Comparison of ENCODE assay signal across 8 cellular contexts in genomic region chr22:49789289-49790141, GRCh38. TPM values are rescaled to one million over a fixed set of nuclear protein-coding genes. Genes with fewer than 3 reads are reported as not detected.
A peak's percentile ranks its signal among the peaks of the same experiment; 100 is the strongest.
DNase-seq lines count a peak whose midpoint lies in the region; TF ChIP-seq lines count a peak whose summit lies in the region.

No MANE protein-coding gene starts in this region.

- DNase-seq in GM23248 (peak; percentile 67), fibroblast of villous mesenchyme (ENCODE audit: low read depth) (peak; percentile 78), mesenteric fat pad (ENCODE audit: low spot score) (no peak), islet precursor cell (no peak), dorsolateral prefrontal cortex (no peak), NCI-H1092 (lab: John Stamatoyannopoulos, UW) (no peak)
- DNase-seq in activated CD4-positive, alpha-beta T cell treated with anti-CD3 and anti-CD28 coated beads, Interleukin-2, amount 50 U/mL, for 48 hours, result peak; percentile 24 to 32

- peaks cover 100% of the 10 kb centered on the region for H3K79me2 ChIP-seq in GM23248 (ENCODE audit: insufficient read depth)

- H4K20me1 ChIP-seq in GM23248 (ENCODE audit: insufficient read depth), result peaks cover 3% of the 10 kb centered on the region; the same call in 1 of the 2 replicates

- no peaks in the 10 kb centered on the region for H3K9me3 ChIP-seq in GM23248 (ENCODE audit: low read depth)

- no peaks in the 10 kb centered on the region for H3K9me2 ChIP-seq in GM23248 (ENCODE audit: insufficient read depth)

- H3K9ac ChIP-seq in GM23248, result peak overlapping the region; percentile 48

- no peak for TF ChIP-seq CTCF in fibroblast of villous mesenchyme (IDR thresholded peaks at IDR 0.05; ENCODE audit: insufficient read depth, low read depth, low read length)
- no peak for TF ChIP-seq CTCF in dorsolateral prefrontal cortex (IDR thresholded peaks at IDR 0.05 in 54 of 56, conservative IDR thresholded peaks at IDR 0.05 in 2 of 56; ENCODE audit: low read depth in 1 of 56, partially characterized antibody in 56 of 56)

- H3K27me3 ChIP-seq in GM23248 (replicated peaks; ENCODE audit: insufficient read depth), result no peaks in the 10 kb centered on the region
- no peaks in the 10 kb centered on the region for H3K27me3 ChIP-seq in dorsolateral prefrontal cortex

- H3K4me1 ChIP-seq in GM23248 (ENCODE audit: insufficient read depth), result peaks cover 37% of the 10 kb centered on the region

- peaks cover 13% of the 10 kb centered on the region for H3F3A ChIP-seq in GM23248 (ENCODE audit: insufficient read depth)

- intact Hi-C loops in dorsolateral prefrontal cortex (cut with DNase I), result no loop called here

- H3K27ac ChIP-seq in GM23248, result peak overlapping the region; percentile 65
- peak overlapping the region in 18 of 21 experiments; percentile 7 to 76 (median 50) for H3K27ac ChIP-seq in skin epidermis
- H3K27ac ChIP-seq in dorsolateral prefrontal cortex, result peak overlapping the region in 11 of 59 donors; percentile 2 to 57 (median 31)

- H3K4me2 ChIP-seq in GM23248 (ENCODE audit: unreplicated experiment), result peak overlapping the region; percentile 47

- H2AFZ ChIP-seq in GM23248, result no peak overlapping the region

- WGBS in GM23248 (ENCODE audit: low coverage in 1 of 2, low lambda C conversion rate in 2 of 2, missing lambda C conversion rate in 2 of 2), 2 experiments, result 65 to 70% methylated on average over 22 to 26 of the region's 26 CpGs

- peaks cover 34% of the 10 kb centered on the region for H3K36me3 ChIP-seq in GM23248 (ENCODE audit: low read depth)

- no peak overlapping the region for H3K4me3 ChIP-seq in GM23248
- no peak overlapping the region for H3K4me3 ChIP-seq in fibroblast of villous mesenchyme (ENCODE audit: low read depth, low read length)
- H3K4me3 ChIP-seq in skin epidermis, result no peak overlapping the region
- H3K4me3 ChIP-seq in dorsolateral prefrontal cortex, result no peak overlapping the region

- in situ Hi-C loops in GM23248 (cut with MboI), result no loop called here

RNA-seq across cellular contexts. Expression of gene BRD1, which starts 38.2 kb away (rescaled TPM):
- total RNA-seq in GM23248 (2014; rRNA removed; shearing (Covaris generic)), result 23.1 and 24.4 TPM in 2 replicates
- 4.4 and 4.5 TPM in 2 replicates for polyA plus RNA-seq in GM23248 (2016; fragmentation: Nextera tagmentation; extraction: Ambion mirVana)
- total RNA-seq in fibroblast of villous mesenchyme (29.3 and 29.8 TPM in 2 replicates), mesenteric fat pad (25.0 TPM), dorsolateral prefrontal cortex (10 to 100 TPM; 23.5 to 55.4 (median 35.6) TPM)

Comparison
In these comparisons a context has a peak if more than half of its experiments do, and no peak if none do; other contexts are left out.
1. DNase-seq: peak in GM23248 (single experiment), activated CD4-positive, alpha-beta T cell treated with anti-CD3 and anti-CD28 coated beads, Interleukin-2, amount 50 U/mL, for 48 hours (2 of 2) and fibroblast of villous mesenchyme (single experiment); none in mesenteric fat pad (single experiment), islet precursor cell (single experiment), dorsolateral prefrontal cortex (0 of 10) and NCI-H1092 (single experiment).